Comparison of ENCODE assay signal across 8 cellular contexts in genomic region chr13:111429064-111429558, GRCh38.
A peak's percentile ranks its signal among the peaks of the same experiment; 100 is the strongest.
DNase-seq lines count a peak whose midpoint lies in the region; ATAC-seq and TF ChIP-seq lines count a peak whose summit lies in the region.

No MANE protein-coding gene starts in this region.

- H3K36me3 ChIP-seq in DND-41 (ENCODE audit: insufficient read depth, low read length) = no peaks in the 10 kb centered on the region
- no peaks in the 10 kb centered on the region for H3K36me3 ChIP-seq in smooth muscle cell (ENCODE audit: low read depth)

- WGBS in smooth muscle cell (ENCODE audit: low lambda C conversion rate) = 20% methylated on average over 12 of the region's 12 CpGs

- H3K9ac ChIP-seq in DND-41 (ENCODE audit: low read depth, low read length) (no peak overlapping the region), smooth muscle cell (ENCODE audit: low read depth) (no peak overlapping the region)

- H2AFZ ChIP-seq in DND-41 (ENCODE audit: low read depth, low read length) (no peak overlapping the region), smooth muscle cell (ENCODE audit: low read depth) (no peak overlapping the region)

- H3K4me1 ChIP-seq in DND-41 (ENCODE audit: insufficient read depth, low read length) (no peaks in the 10 kb centered on the region), smooth muscle cell (ENCODE audit: low read depth) (no peaks in the 10 kb centered on the region)

- TF ChIP-seq CTCF in DND-41 (IDR thresholded peaks at IDR 0.05; ENCODE audit: borderline replicate concordance, extremely low read depth, low read length, poor library complexity, severe bottlenecking) (peak; percentile 64), NB4 (IDR thresholded peaks at IDR 0.05; ENCODE audit: low read depth, low read length) (peak; percentile 72), glutamatergic neuron (IDR thresholded peaks at IDR 0.05; ENCODE audit: partially characterized antibody, unreplicated experiment) (peak; percentile 77), smooth muscle cell (IDR thresholded peaks at IDR 0.05; ENCODE audit: borderline replicate concordance, insufficient read depth, poor library complexity, severe bottlenecking) (peak; percentile 57)

- H3K27ac ChIP-seq in DND-41 (ENCODE audit: low read length) (no peak overlapping the region), smooth muscle cell (ENCODE audit: low read depth) (no peak overlapping the region)

- H3K27me3 Mint-ChIP-seq in glutamatergic neuron (ENCODE audit: unreplicated experiment) = peaks cover 3% of the 10 kb centered on the region

- H3K79me2 ChIP-seq in DND-41 (ENCODE audit: insufficient read depth, low read length) (no peaks in the 10 kb centered on the region), smooth muscle cell (ENCODE audit: low read depth) (no peaks in the 10 kb centered on the region)

- H4K20me1 ChIP-seq in DND-41 (ENCODE audit: insufficient read depth, low read length) (no peaks in the 10 kb centered on the region; the same call in 1 of the 2 replicates), smooth muscle cell (ENCODE audit: low read depth) (no peaks in the 10 kb centered on the region)

- no peak overlapping the region for H3K4me3 ChIP-seq in DND-41 (ENCODE audit: low read depth in 1 of 2, low read length in 2 of 2)
- H3K4me3 ChIP-seq in NB4 (ENCODE audit: low read depth, low read length) = no peak overlapping the region
- H3K4me3 ChIP-seq in smooth muscle cell = peak overlapping the region; percentile 7

- H3K9me3 ChIP-seq in DND-41 (ENCODE audit: insufficient read depth, low read length, severe bottlenecking) (no peaks in the 10 kb centered on the region), smooth muscle cell (replicated peaks; ENCODE audit: low read depth) (no peaks in the 10 kb centered on the region)

- no peaks in the 10 kb centered on the region for H3F3A ChIP-seq in smooth muscle cell (ENCODE audit: low read depth)

- H3K4me3 Mint-ChIP-seq in glutamatergic neuron (ENCODE audit: unreplicated experiment) = no peak overlapping the region

- no peak for TF ChIP-seq POLR2A in NB4 (IDR thresholded peaks at IDR 0.05; ENCODE audit: extremely low read depth, insufficient read length)

- H3K9me3 Mint-ChIP-seq in glutamatergic neuron (ENCODE audit: unreplicated experiment) = no peaks in the 10 kb centered on the region

- H3K36me3 Mint-ChIP-seq in glutamatergic neuron (ENCODE audit: unreplicated experiment) = peaks cover 6% of the 10 kb centered on the region

- H3K4me2 ChIP-seq in DND-41 (ENCODE audit: insufficient read depth, low read length) (no peak overlapping the region), smooth muscle cell (peak overlapping the region; percentile 56)

- ATAC-seq in DND-41 (ENCODE audit: insufficient read depth, low read depth) (peak; percentile 68), GM21576 (IDR thresholded peaks at IDR 0.05; ENCODE audit: unreplicated experiment) (peak; percentile 67), GM18873 (IDR thresholded peaks at IDR 0.05; ENCODE audit: low FRiP score, unreplicated experiment) (no peak)

- H3K27me3 ChIP-seq in DND-41 (ENCODE audit: insufficient read depth, low read length, poor library complexity) = peaks cover 25% of the 10 kb centered on the region
- H3K27me3 ChIP-seq in smooth muscle cell (ENCODE audit: low read depth) = peaks cover 10% of the 10 kb centered on the region

- no peaks in the 10 kb centered on the region for H3K4me1 Mint-ChIP-seq in glutamatergic neuron (ENCODE audit: low read depth, unreplicated experiment)

- no peak overlapping the region for H3K27ac Mint-ChIP-seq in glutamatergic neuron (ENCODE audit: unreplicated experiment)

- peak; percentile 33 for DNase-seq in DND-41
- peak; percentile 50 for DNase-seq in NB4 (ENCODE audit: low read depth)
- peak; percentile 19 for DNase-seq in activated T-cell treated with anti-CD3 and anti-CD28 coated beads for 1 hour (ENCODE audit: low read depth)
- peak; percentile 61 for DNase-seq in glutamatergic neuron
- DNase-seq in smooth muscle cell (lab: John Stamatoyannopoulos, UW; ENCODE audit: unreplicated experiment) = no peak
- no peak for DNase-seq in ecto neural progenitor cell (ENCODE audit: low spot score)

Comparison
In these comparisons a context has a peak if more than half of its experiments do, and no peak if none do; other contexts are left out.
1. DNase-seq: peak in DND-41 (single experiment), NB4 (single experiment), activated T-cell treated with anti-CD3 and anti-CD28 coated beads for 1 hour (single experiment) and glutamatergic neuron (single experiment); none in smooth muscle cell (single experiment) and ecto neural progenitor cell (single experiment).
2. Peak in every context shown above with its lines, with median percentiles within 50 percentile points of each other: CTCF ChIP-seq.